In the genomic region with DNA sequence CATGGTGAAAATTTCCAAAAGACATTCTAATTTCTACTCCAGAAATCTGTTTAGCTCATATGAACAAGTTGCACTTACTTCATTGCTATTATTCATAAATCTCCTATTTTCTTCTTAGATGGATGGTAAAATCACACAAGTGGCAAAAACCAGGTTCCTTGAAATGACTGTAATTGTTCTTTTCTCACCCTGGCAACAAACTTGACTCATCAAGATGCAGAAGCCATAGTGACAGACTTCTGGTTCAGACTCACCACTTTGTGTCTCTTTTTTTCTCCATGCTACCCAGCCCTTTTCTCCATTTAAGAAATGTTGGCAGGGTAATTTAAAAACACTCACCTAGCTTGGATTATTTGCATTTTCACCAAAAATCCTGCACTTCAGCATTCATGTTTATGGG, we compare ENCODE assay signal across 18 cellular contexts.
DNase-seq lines count a peak whose midpoint lies in the region; ATAC-seq and TF ChIP-seq lines count a peak whose summit lies in the region.
"Had no signal": no experiment of that assay in that cellular context is flagged by ENCODE, and none has a peak within 500 bp of the region (broad histone marks: within the 10 kb centered on the region; RNA-seq: fewer than 3 reads in every experiment).

No MANE protein-coding gene starts in this region.

- intact Hi-C loops in activated CD8-positive, alpha-beta T cell treated with anti-CD3 and anti-CD28 coated beads for 36 hours (cut with micrococcal nuclease) = no loop called here
- intact Hi-C loops in thyroid gland (cut with DNase I) = no loop called here

- no peaks in the 10 kb centered on the region for H3K27me3 Mint-ChIP-seq in activated CD8-positive, alpha-beta T cell treated with anti-CD3 and anti-CD28 coated beads for 36 hours
- H3K27me3 Mint-ChIP-seq in activated CD8-positive, alpha-beta T cell treated with anti-CD3 and anti-CD28 coated beads, Interleukin-2, amount 10 ng/mL, durations not matched to agents 7 days and 5 days (ENCODE audit: low read depth) = no peaks in the 10 kb centered on the region
- no peaks in the 10 kb centered on the region for H3K27me3 Mint-ChIP-seq in activated T-helper 17 cell treated with anti-CD3 and anti-CD28 coated beads, Interleukin-2, amount 50 U/mL, for 72 hours
- H3K27me3 Mint-ChIP-seq: CD4-positive, alpha-beta memory T cell had no signal

- no peak for TF ChIP-seq CTCF in activated CD8-positive, alpha-beta T cell treated with anti-CD3 and anti-CD28 coated beads for 36 hours (IDR thresholded peaks at IDR 0.05)
- TF ChIP-seq CTCF in thyroid gland (IDR thresholded peaks at IDR 0.05) = no peak

- H3K36me3 ChIP-seq in neuron (ENCODE audit: insufficient read depth, low read length) (no peaks in the 10 kb centered on the region), thyroid gland (no peaks in the 10 kb centered on the region)

- no peaks in the 10 kb centered on the region for H3K4me1 Mint-ChIP-seq in activated CD8-positive, alpha-beta T cell treated with anti-CD3 and anti-CD28 coated beads for 36 hours (ENCODE audit: low read depth)
- H3K4me1 Mint-ChIP-seq in activated CD8-positive, alpha-beta T cell treated with anti-CD3 and anti-CD28 coated beads, Interleukin-2, amount 10 ng/mL, durations not matched to agents 7 days and 5 days (ENCODE audit: low read depth) = no peaks in the 10 kb centered on the region
- H3K4me1 Mint-ChIP-seq in activated T-helper 17 cell treated with anti-CD3 and anti-CD28 coated beads, Interleukin-2, amount 50 U/mL, for 72 hours = no peaks in the 10 kb centered on the region
- H3K4me1 Mint-ChIP-seq: CD14-positive monocyte had no signal

- H3K4me3 Mint-ChIP-seq in activated CD8-positive, alpha-beta T cell treated with anti-CD3 and anti-CD28 coated beads for 36 hours = no peak overlapping the region
- H3K4me3 Mint-ChIP-seq in activated CD8-positive, alpha-beta T cell treated with anti-CD3 and anti-CD28 coated beads, Interleukin-2, amount 10 ng/mL, durations not matched to agents 7 days and 5 days = no peak overlapping the region
- H3K4me3 Mint-ChIP-seq in activated T-helper 17 cell treated with anti-CD3 and anti-CD28 coated beads, Interleukin-2, amount 50 U/mL, for 72 hours = no peak overlapping the region
- H3K4me3 Mint-ChIP-seq: CD14-positive monocyte; CD4-positive, alpha-beta memory T cell; HFFc6 had no signal

- H3K36me3 Mint-ChIP-seq in activated CD8-positive, alpha-beta T cell treated with anti-CD3 and anti-CD28 coated beads for 36 hours (ENCODE audit: low read depth) = no peaks in the 10 kb centered on the region
- H3K36me3 Mint-ChIP-seq in activated CD8-positive, alpha-beta T cell treated with anti-CD3 and anti-CD28 coated beads, Interleukin-2, amount 10 ng/mL, durations not matched to agents 7 days and 5 days (ENCODE audit: low read depth) = no peaks in the 10 kb centered on the region
- no peaks in the 10 kb centered on the region for H3K36me3 Mint-ChIP-seq in activated T-helper 17 cell treated with anti-CD3 and anti-CD28 coated beads, Interleukin-2, amount 50 U/mL, for 72 hours (ENCODE audit: low read depth)

- CTCF ChIA-PET in activated CD8-positive, alpha-beta T cell treated with anti-CD3 and anti-CD28 coated beads for 36 hours (lab: Charles Lee) = interaction anchor here (0.8 to 1.8 kb wide), 4 partner anchors 10 to 49 kb away, joined by 3 to 6 read pairs (median 4); no protein-coding TSS in a partner anchor
- CTCF ChIA-PET in activated CD8-positive, alpha-beta T cell treated with anti-CD3 and anti-CD28 coated beads, Interleukin-2, amount 10 ng/mL, durations not matched to agents 7 days and 5 days (lab: Charles Lee) = interaction anchor here (0.7 to 2.8 kb wide), 5 partner anchors 9 to 371 kb away, joined by 3 to 14 read pairs (median 5); no protein-coding TSS in a partner anchor

- POLR2A ChIA-PET in activated CD8-positive, alpha-beta T cell treated with anti-CD3 and anti-CD28 coated beads for 36 hours (lab: Charles Lee) = no interaction called here
- POLR2A ChIA-PET in activated CD8-positive, alpha-beta T cell treated with anti-CD3 and anti-CD28 coated beads, Interleukin-2, amount 10 ng/mL, durations not matched to agents 7 days and 5 days (lab: Charles Lee) = no interaction called here

- peak overlapping the region in 2 of 3 donors; percentile 19 to 49 for H3K27ac ChIP-seq in thyroid gland
- H3K27ac ChIP-seq: BLaER1 had no signal

- no peaks in the 10 kb centered on the region for H3K9me3 Mint-ChIP-seq in activated CD8-positive, alpha-beta T cell treated with anti-CD3 and anti-CD28 coated beads for 36 hours
- no peaks in the 10 kb centered on the region for H3K9me3 Mint-ChIP-seq in activated CD8-positive, alpha-beta T cell treated with anti-CD3 and anti-CD28 coated beads, Interleukin-2, amount 10 ng/mL, durations not matched to agents 7 days and 5 days (ENCODE audit: insufficient read depth)
- no peaks in the 10 kb centered on the region for H3K9me3 Mint-ChIP-seq in activated T-helper 17 cell treated with anti-CD3 and anti-CD28 coated beads, Interleukin-2, amount 50 U/mL, for 72 hours
- H3K9me3 Mint-ChIP-seq: CD14-positive monocyte, HFFc6 had no signal

- H3K4me3 ChIP-seq in neuron (ENCODE audit: low read length) = no peak overlapping the region
- no peak overlapping the region for H3K4me3 ChIP-seq in thyroid gland (replicated peaks in 1 of 3)
- H3K4me3 ChIP-seq: BLaER1 had no signal

- peak; percentile 49 for ATAC-seq in activated CD8-positive, alpha-beta T cell treated with anti-CD3 and anti-CD28 coated beads for 36 hours
- no peak for ATAC-seq in activated CD8-positive, alpha-beta T cell treated with anti-CD3 and anti-CD28 coated beads, Interleukin-2, amount 10 ng/mL, durations not matched to agents 7 days and 5 days
- ATAC-seq in activated T-helper 17 cell treated with anti-CD3 and anti-CD28 coated beads, Interleukin-2, amount 50 U/mL, for 72 hours (replicated peaks) = peak; percentile 46
- ATAC-seq: HCT116, HepG2 had no signal

- H3K27ac Mint-ChIP-seq in activated CD8-positive, alpha-beta T cell treated with anti-CD3 and anti-CD28 coated beads for 36 hours = no peak overlapping the region
- H3K27ac Mint-ChIP-seq in activated CD8-positive, alpha-beta T cell treated with anti-CD3 and anti-CD28 coated beads, Interleukin-2, amount 10 ng/mL, durations not matched to agents 7 days and 5 days = no peak overlapping the region
- no peak overlapping the region for H3K27ac Mint-ChIP-seq in activated T-helper 17 cell treated with anti-CD3 and anti-CD28 coated beads, Interleukin-2, amount 50 U/mL, for 72 hours
- H3K27ac Mint-ChIP-seq: CD14-positive monocyte; CD4-positive, alpha-beta memory T cell; HFFc6 had no signal

- H2AFZ ChIP-seq in neuron (ENCODE audit: low read depth, low read length) = peak overlapping the region; percentile 9

- H3K4me1 ChIP-seq in neuron (ENCODE audit: insufficient read depth, low read length) (peaks cover 19% of the 10 kb centered on the region), thyroid gland (peaks cover 13 to 32% of the 10 kb centered on the region in 2 donors)

- H3K9me3 ChIP-seq in neuron (ENCODE audit: low read length) (no peaks in the 10 kb centered on the region), thyroid gland (no peaks in the 10 kb centered on the region)
- H3K9me3 ChIP-seq: BLaER1 had no signal

- no peak for DNase-seq in activated CD8-positive, alpha-beta T cell treated with anti-CD3 and anti-CD28 coated beads for 36 hours
- DNase-seq in activated CD8-positive, alpha-beta T cell treated with anti-CD3 and anti-CD28 coated beads, Interleukin-2, amount 10 ng/mL, durations not matched to agents 7 days and 5 days = no peak
- DNase-seq in thyroid gland = no peak
- no peak for DNase-seq in activated naive CD4-positive, alpha-beta T cell treated with Interleukin-2 at 50 U/mL for 16 hours
- DNase-seq in globus pallidus (ENCODE audit: low spot score) = no peak
- DNase-seq: 8988T; CD4-positive, alpha-beta memory T cell; DMS153; GDM1; GOT3; H7; HFFc6 had no signal

- TF ChIP-seq POLR2A in thyroid gland (IDR thresholded peaks at IDR 0.05) = no peak

- no peaks in the 10 kb centered on the region for H3K27me3 ChIP-seq in neuron (ENCODE audit: insufficient read depth, low read length)
- H3K27me3 ChIP-seq in thyroid gland = no peaks in the 10 kb centered on the region
- H3K27me3 ChIP-seq: BLaER1 had no signal
